In the genomic region with DNA sequence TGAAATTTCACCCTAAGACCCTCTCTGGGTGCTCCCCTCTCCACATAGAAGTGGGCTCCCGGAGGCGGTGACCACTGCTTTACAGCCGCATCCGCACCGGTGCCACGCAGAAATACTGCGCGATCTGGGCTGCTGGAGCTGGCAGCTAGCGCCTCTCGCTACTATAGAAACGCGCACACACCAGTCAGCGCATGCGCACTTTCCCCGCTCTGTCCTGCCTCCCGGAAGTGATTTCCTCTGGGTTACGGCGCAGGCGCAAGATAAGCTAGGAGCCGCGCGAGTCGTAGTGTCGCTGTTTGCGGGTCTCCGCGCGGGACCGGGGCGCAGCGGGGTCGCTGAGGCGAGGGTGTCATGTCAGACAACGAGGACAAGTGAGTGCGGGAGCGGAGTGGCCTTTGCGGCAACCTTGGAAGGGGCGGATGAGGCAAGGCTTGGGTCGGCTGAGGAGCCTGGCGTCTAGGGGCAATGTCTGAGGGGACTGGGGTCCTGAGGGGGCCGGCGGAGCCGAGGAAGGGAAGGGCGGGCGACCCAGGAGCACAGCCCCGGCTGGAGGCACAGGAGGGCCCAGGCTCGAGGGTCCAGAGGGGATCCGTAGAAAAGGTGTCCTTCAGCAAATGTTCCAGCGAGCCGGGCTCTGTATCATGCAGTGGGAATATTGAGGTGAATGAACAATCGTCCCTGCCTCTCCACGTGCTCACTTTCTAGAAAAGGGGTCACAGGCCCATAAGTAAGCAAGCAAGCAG, we compare ENCODE assay signal across 1 cellular context.
TF ChIP-seq lines count a peak whose summit lies in the region.

A gene (minus strand): TSS at position 165 of the 743 bp plus-strand sequence. CDS start 452 bp downstream, outside the sequence.
A gene (plus strand): TSS at position 263 of the 743 bp plus-strand sequence. CDS start 89 bp downstream, at position 352.

TF ChIP-seq in GM12878, 131 proteins besides CTCF, POLR2A, EP300 and RAD21 (continued from another document and continues in another):
- TF ChIP-seq, protein P1, sequence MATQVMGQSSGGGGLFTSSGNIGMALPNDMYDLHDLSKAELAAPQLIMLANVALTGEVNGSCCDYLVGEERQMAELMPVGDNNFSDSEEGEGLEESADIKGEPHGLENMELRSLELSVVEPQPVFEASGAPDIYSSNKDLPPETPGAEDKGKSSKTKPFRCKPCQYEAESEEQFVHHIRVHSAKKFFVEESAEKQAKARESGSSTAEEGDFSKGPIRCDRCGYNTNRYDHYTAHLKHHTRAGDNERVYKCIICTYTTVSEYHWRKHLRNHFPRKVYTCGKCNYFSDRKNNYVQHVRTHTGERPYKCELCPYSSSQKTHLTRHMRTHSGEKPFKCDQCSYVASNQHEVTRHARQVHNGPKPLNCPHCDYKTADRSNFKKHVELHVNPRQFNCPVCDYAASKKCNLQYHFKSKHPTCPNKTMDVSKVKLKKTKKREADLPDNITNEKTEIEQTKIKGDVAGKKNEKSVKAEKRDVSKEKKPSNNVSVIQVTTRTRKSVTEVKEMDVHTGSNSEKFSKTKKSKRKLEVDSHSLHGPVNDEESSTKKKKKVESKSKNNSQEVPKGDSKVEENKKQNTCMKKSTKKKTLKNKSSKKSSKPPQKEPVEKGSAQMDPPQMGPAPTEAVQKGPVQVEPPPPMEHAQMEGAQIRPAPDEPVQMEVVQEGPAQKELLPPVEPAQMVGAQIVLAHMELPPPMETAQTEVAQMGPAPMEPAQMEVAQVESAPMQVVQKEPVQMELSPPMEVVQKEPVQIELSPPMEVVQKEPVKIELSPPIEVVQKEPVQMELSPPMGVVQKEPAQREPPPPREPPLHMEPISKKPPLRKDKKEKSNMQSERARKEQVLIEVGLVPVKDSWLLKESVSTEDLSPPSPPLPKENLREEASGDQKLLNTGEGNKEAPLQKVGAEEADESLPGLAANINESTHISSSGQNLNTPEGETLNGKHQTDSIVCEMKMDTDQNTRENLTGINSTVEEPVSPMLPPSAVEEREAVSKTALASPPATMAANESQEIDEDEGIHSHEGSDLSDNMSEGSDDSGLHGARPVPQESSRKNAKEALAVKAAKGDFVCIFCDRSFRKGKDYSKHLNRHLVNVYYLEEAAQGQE (IDR thresholded peaks at IDR 0.05; ENCODE audit: low read depth, low read length) = no peak
- TF ChIP-seq POU2F2 (IDR thresholded peaks at IDR 0.05; ENCODE audit: borderline replicate concordance, low read depth, low read length) = peak; percentile 66; the same call in 2 of the 3 replicates
- no peak for TF ChIP-seq JUNB (IDR thresholded peaks at IDR 0.05)
- TF ChIP-seq ETV6 (conservative IDR thresholded peaks at IDR 0.05 in 1 of 2, IDR thresholded peaks at IDR 0.05 in 1 of 2; ENCODE audit: borderline replicate concordance in 1 of 2, low read depth in 1 of 2) = no peak
- TF ChIP-seq, protein P2, sequence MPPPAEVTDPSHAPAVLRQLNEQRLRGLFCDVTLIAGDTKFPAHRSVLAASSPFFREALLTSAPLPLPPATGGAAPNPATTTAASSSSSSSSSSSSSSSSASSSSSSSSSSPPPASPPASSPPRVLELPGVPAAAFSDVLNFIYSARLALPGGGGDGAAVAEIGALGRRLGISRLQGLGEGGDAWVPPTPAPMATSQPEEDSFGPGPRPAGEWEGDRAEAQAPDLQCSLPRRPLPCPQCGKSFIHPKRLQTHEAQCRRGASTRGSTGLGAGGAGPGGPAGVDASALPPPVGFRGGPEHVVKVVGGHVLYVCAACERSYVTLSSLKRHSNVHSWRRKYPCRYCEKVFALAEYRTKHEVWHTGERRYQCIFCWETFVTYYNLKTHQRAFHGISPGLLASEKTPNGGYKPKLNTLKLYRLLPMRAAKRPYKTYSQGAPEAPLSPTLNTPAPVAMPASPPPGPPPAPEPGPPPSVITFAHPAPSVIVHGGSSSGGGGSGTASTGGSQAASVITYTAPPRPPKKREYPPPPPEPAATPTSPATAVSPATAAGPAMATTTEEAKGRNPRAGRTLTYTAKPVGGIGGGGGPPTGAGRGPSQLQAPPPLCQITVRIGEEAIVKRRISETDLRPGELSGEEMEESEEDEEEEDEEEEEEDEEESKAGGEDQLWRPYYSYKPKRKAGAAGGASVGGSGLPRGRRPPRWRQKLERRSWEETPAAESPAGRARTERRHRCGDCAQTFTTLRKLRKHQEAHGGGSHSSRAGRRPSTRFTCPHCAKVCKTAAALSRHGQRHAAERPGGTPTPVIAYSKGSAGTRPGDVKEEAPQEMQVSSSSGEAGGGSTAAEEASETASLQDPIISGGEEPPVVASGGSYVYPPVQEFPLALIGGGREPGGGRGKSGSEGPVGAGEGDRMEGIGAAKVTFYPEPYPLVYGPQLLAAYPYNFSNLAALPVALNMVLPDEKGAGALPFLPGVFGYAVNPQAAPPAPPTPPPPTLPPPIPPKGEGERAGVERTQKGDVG (CRISPR knock-in tag; IDR thresholded peaks at IDR 0.05) = no peak
- TF ChIP-seq, protein P3, sequence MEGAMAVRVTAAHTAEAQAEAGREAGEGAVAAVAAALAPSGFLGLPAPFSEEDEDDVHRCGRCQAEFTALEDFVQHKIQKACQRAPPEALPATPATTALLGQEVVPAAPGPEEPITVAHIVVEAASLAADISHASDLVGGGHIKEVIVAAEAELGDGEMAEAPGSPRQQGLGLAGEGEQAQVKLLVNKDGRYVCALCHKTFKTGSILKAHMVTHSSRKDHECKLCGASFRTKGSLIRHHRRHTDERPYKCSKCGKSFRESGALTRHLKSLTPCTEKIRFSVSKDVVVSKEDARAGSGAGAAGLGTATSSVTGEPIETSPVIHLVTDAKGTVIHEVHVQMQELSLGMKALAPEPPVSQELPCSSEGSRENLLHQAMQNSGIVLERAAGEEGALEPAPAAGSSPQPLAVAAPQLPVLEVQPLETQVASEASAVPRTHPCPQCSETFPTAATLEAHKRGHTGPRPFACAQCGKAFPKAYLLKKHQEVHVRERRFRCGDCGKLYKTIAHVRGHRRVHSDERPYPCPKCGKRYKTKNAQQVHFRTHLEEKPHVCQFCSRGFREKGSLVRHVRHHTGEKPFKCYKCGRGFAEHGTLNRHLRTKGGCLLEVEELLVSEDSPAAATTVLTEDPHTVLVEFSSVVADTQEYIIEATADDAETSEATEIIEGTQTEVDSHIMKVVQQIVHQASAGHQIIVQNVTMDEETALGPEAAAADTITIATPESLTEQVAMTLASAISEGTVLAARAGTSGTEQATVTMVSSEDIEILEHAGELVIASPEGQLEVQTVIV (IDR thresholded peaks at IDR 0.05; ENCODE audit: borderline replicate concordance, partially characterized antibody) = peak; percentile 69
- TF ChIP-seq, protein P4, sequence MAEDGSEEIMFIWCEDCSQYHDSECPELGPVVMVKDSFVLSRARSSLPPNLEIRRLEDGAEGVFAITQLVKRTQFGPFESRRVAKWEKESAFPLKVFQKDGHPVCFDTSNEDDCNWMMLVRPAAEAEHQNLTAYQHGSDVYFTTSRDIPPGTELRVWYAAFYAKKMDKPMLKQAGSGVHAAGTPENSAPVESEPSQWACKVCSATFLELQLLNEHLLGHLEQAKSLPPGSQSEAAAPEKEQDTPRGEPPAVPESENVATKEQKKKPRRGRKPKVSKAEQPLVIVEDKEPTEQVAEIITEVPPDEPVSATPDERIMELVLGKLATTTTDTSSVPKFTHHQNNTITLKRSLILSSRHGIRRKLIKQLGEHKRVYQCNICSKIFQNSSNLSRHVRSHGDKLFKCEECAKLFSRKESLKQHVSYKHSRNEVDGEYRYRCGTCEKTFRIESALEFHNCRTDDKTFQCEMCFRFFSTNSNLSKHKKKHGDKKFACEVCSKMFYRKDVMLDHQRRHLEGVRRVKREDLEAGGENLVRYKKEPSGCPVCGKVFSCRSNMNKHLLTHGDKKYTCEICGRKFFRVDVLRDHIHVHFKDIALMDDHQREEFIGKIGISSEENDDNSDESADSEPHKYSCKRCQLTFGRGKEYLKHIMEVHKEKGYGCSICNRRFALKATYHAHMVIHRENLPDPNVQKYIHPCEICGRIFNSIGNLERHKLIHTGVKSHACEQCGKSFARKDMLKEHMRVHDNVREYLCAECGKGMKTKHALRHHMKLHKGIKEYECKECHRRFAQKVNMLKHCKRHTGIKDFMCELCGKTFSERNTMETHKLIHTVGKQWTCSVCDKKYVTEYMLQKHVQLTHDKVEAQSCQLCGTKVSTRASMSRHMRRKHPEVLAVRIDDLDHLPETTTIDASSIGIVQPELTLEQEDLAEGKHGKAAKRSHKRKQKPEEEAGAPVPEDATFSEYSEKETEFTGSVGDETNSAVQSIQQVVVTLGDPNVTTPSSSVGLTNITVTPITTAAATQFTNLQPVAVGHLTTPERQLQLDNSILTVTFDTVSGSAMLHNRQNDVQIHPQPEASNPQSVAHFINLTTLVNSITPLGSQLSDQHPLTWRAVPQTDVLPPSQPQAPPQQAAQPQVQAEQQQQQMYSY (CRISPR knock-in tag; IDR thresholded peaks at IDR 0.05) = no peak
- no peak for TF ChIP-seq ZNF622 (IDR thresholded peaks at IDR 0.05)
- TF ChIP-seq, protein P5, sequence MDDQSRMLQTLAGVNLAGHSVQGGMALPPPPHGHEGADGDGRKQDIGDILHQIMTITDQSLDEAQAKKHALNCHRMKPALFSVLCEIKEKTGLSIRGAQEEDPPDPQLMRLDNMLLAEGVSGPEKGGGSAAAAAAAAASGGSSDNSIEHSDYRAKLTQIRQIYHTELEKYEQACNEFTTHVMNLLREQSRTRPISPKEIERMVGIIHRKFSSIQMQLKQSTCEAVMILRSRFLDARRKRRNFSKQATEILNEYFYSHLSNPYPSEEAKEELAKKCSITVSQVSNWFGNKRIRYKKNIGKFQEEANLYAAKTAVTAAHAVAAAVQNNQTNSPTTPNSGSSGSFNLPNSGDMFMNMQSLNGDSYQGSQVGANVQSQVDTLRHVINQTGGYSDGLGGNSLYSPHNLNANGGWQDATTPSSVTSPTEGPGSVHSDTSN (IDR thresholded peaks at IDR 0.05; ENCODE audit: insufficient replicate concordance, low read depth, low read length) = no peak
- 0 out of 2 replicates have a peak, but pooled peaks have one; percentile 73 for TF ChIP-seq BACH1 (IDR thresholded peaks at IDR 0.05; ENCODE audit: borderline replicate concordance)
- TF ChIP-seq, protein P6, sequence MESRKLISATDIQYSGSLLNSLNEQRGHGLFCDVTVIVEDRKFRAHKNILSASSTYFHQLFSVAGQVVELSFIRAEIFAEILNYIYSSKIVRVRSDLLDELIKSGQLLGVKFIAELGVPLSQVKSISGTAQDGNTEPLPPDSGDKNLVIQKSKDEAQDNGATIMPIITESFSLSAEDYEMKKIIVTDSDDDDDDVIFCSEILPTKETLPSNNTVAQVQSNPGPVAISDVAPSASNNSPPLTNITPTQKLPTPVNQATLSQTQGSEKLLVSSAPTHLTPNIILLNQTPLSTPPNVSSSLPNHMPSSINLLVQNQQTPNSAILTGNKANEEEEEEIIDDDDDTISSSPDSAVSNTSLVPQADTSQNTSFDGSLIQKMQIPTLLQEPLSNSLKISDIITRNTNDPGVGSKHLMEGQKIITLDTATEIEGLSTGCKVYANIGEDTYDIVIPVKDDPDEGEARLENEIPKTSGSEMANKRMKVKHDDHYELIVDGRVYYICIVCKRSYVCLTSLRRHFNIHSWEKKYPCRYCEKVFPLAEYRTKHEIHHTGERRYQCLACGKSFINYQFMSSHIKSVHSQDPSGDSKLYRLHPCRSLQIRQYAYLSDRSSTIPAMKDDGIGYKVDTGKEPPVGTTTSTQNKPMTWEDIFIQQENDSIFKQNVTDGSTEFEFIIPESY (IDR thresholded peaks at IDR 0.05) = no peak
- TF ChIP-seq TCF3 (IDR thresholded peaks at IDR 0.05; ENCODE audit: borderline replicate concordance, insufficient read depth, low read depth, low read length) = no peak
- peak; percentile 40; the same call in 1 of the 2 replicates for TF ChIP-seq BMI1 (IDR thresholded peaks at IDR 0.05; ENCODE audit: borderline replicate concordance)
- TF ChIP-seq, protein P7, sequence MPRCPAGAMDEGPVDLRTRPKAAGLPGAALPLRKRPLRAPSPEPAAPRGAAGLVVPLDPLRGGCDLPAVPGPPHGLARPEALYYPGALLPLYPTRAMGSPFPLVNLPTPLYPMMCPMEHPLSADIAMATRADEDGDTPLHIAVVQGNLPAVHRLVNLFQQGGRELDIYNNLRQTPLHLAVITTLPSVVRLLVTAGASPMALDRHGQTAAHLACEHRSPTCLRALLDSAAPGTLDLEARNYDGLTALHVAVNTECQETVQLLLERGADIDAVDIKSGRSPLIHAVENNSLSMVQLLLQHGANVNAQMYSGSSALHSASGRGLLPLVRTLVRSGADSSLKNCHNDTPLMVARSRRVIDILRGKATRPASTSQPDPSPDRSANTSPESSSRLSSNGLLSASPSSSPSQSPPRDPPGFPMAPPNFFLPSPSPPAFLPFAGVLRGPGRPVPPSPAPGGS (IDR thresholded peaks at IDR 0.05; ENCODE audit: borderline replicate concordance, insufficient read depth, low read depth, low read length, poor library complexity, severe bottlenecking) = no peak
- TF ChIP-seq, protein P8, sequence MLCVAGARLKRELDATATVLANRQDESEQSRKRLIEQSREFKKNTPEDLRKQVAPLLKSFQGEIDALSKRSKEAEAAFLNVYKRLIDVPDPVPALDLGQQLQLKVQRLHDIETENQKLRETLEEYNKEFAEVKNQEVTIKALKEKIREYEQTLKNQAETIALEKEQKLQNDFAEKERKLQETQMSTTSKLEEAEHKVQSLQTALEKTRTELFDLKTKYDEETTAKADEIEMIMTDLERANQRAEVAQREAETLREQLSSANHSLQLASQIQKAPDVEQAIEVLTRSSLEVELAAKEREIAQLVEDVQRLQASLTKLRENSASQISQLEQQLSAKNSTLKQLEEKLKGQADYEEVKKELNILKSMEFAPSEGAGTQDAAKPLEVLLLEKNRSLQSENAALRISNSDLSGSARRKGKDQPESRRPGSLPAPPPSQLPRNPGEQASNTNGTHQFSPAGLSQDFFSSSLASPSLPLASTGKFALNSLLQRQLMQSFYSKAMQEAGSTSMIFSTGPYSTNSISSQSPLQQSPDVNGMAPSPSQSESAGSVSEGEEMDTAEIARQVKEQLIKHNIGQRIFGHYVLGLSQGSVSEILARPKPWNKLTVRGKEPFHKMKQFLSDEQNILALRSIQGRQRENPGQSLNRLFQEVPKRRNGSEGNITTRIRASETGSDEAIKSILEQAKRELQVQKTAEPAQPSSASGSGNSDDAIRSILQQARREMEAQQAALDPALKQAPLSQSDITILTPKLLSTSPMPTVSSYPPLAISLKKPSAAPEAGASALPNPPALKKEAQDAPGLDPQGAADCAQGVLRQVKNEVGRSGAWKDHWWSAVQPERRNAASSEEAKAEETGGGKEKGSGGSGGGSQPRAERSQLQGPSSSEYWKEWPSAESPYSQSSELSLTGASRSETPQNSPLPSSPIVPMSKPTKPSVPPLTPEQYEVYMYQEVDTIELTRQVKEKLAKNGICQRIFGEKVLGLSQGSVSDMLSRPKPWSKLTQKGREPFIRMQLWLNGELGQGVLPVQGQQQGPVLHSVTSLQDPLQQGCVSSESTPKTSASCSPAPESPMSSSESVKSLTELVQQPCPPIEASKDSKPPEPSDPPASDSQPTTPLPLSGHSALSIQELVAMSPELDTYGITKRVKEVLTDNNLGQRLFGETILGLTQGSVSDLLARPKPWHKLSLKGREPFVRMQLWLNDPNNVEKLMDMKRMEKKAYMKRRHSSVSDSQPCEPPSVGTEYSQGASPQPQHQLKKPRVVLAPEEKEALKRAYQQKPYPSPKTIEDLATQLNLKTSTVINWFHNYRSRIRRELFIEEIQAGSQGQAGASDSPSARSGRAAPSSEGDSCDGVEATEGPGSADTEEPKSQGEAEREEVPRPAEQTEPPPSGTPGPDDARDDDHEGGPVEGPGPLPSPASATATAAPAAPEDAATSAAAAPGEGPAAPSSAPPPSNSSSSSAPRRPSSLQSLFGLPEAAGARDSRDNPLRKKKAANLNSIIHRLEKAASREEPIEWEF (IDR thresholded peaks at IDR 0.05; ENCODE audit: insufficient replicate concordance, low read depth, low read length) = no peak
- TF ChIP-seq IKZF1 (conservative IDR thresholded peaks at IDR 0.05) = peak; percentile 88
- no peak for TF ChIP-seq IKZF2 (IDR thresholded peaks at IDR 0.05)
- no peak for TF ChIP-seq ZZZ3 (IDR thresholded peaks at IDR 0.05; ENCODE audit: control insufficient read depth, insufficient read length, low read depth)
- TF ChIP-seq SMAD1 (IDR thresholded peaks at IDR 0.05; ENCODE audit: low read depth, partially characterized antibody) = no peak
- TF ChIP-seq ZNF207 (IDR thresholded peaks at IDR 0.05; ENCODE audit: borderline replicate concordance) = no peak
